ENCODE assay signal across 8 cellular contexts in the genomic region with DNA sequence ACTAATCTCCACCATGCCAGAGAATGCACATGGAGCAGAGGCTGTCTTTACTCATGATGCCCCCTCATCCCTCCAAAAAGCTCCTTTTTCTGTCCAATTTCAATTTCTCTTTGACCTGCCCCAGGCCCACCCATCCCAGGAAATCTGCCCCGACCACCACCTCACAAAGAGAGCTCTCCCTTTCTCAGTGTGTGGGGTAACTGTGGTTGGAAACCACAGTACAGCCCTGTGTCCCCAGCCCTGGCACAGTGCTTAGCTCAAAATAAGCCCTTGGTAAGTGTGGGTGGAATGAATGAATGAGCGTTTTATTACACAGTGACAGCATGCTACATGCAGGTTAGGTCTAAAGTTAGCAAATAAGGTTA. TPM values are rescaled to one million over a fixed set of nuclear protein-coding genes. Genes with fewer than 3 reads are reported as not detected.
DNase-seq lines count a peak whose midpoint lies in the region; ATAC-seq and TF ChIP-seq lines count a peak whose summit lies in the region.

No MANE protein-coding gene starts in this region.

- H3K27ac Mint-ChIP-seq in neural progenitor cell: peak overlapping the region; percentile 6

- ATAC-seq in GM19035 (IDR thresholded peaks at IDR 0.05; ENCODE audit: unreplicated experiment) (peak; percentile 38), HG02763 (IDR thresholded peaks at IDR 0.05; ENCODE audit: unreplicated experiment) (peak; percentile 39), RWPE2 (ENCODE audit: low read depth) (no peak)

- H3K36me3 Mint-ChIP-seq in neural progenitor cell: no peaks in the 10 kb centered on the region

- DNase-seq in RWPE2 (ENCODE audit: low spot score) (no peak), neural progenitor cell (ENCODE audit: low spot score) (no peak), iPS-NIHi7 (ENCODE audit: extremely low spot score) (no peak), NCI-H748 (lab: John Stamatoyannopoulos, UW; ENCODE audit: unreplicated experiment) (no peak), OCI-M1 (lab: John Stamatoyannopoulos, UW) (no peak), SKM-1 (lab: John Stamatoyannopoulos, UW; ENCODE audit: unreplicated experiment) (no peak)

- no peak overlapping the region for H3K4me3 Mint-ChIP-seq in neural progenitor cell

- no peaks in the 10 kb centered on the region for H3K36me3 ChIP-seq in RWPE2 (ENCODE audit: low read depth)
- H3K36me3 ChIP-seq in neural progenitor cell: no peaks in the 10 kb centered on the region

- TF ChIP-seq CTCF in RWPE2 (IDR thresholded peaks at IDR 0.05; ENCODE audit: poor library complexity, severe bottlenecking) (no peak), neural progenitor cell (IDR thresholded peaks at IDR 0.05) (no peak)

- H3K4me3 ChIP-seq in RWPE2 (ENCODE audit: severe bottlenecking) (no peak overlapping the region), neural progenitor cell (no peak overlapping the region)

- H3K27ac ChIP-seq in RWPE2 (ENCODE audit: poor library complexity, severe bottlenecking): peak overlapping the region; percentile 72
- H3K27ac ChIP-seq in neural progenitor cell: no peak overlapping the region

- no peaks in the 10 kb centered on the region for H3K27me3 ChIP-seq in RWPE2 (ENCODE audit: insufficient read depth, poor library complexity, severe bottlenecking)
- H3K27me3 ChIP-seq in neural progenitor cell: no peaks in the 10 kb centered on the region

- H4K20me1 ChIP-seq in neural progenitor cell (ENCODE audit: low read depth): no peaks in the 10 kb centered on the region

- H3K4me1 ChIP-seq in RWPE2 (ENCODE audit: insufficient read depth, poor library complexity, severe bottlenecking) (peaks cover 27% of the 10 kb centered on the region), neural progenitor cell (peaks cover 21% of the 10 kb centered on the region)

- H2AFZ ChIP-seq in neural progenitor cell (replicated peaks): peak overlapping the region; percentile 14

- H3K9me3 ChIP-seq in RWPE2 (ENCODE audit: severe bottlenecking): no peaks in the 10 kb centered on the region
- no peaks in the 10 kb centered on the region for H3K9me3 ChIP-seq in neural progenitor cell (ENCODE audit: low read depth)

- H3K9ac ChIP-seq in neural progenitor cell: no peak overlapping the region

- peaks cover 5% of the 10 kb centered on the region for H3K9me3 Mint-ChIP-seq in neural progenitor cell

- peaks cover 12% of the 10 kb centered on the region for H3K27me3 Mint-ChIP-seq in neural progenitor cell (ENCODE audit: insufficient read depth, low read depth)

- H3K79me2 ChIP-seq in neural progenitor cell (ENCODE audit: low read depth): no peaks in the 10 kb centered on the region

- no peak overlapping the region for H3K4me2 ChIP-seq in neural progenitor cell

- H3K4me1 Mint-ChIP-seq in neural progenitor cell: peaks cover 43% of the 10 kb centered on the region

- no peaks in the 10 kb centered on the region for H3F3A ChIP-seq in neural progenitor cell (ENCODE audit: low read depth)

RNA-seq across cellular contexts. Expression of gene CAB39, which starts 43.7 kb away (rescaled TPM):
- total RNA-seq in neural progenitor cell (ENCODE audit: low replicate concordance): 41.7 and 59.0 TPM in 2 replicates
